Comparison of ENCODE assay signal across 10 cellular contexts in genomic region chr1:202964755-202965440, GRCh38. TPM values are rescaled to one million over a fixed set of nuclear protein-coding genes. Genes with fewer than 3 reads are reported as not detected.
DNase-seq lines count a peak whose midpoint lies in the region; ATAC-seq and TF ChIP-seq lines count a peak whose summit lies in the region.
"Had no signal": no experiment of that assay in that cellular context is flagged by ENCODE, and none has a peak within 500 bp of the region (broad histone marks: within the 10 kb centered on the region; RNA-seq: fewer than 3 reads in every experiment).

No MANE protein-coding gene starts in this region.

- no peaks in the 10 kb centered on the region for H3K36me3 ChIP-seq in smooth muscle cell (ENCODE audit: low read depth)

- no peak overlapping the region for H3K4me2 ChIP-seq in smooth muscle cell
- H3K4me2 ChIP-seq: A549 had no signal

- no peaks in the 10 kb centered on the region for H3K27me3 ChIP-seq in smooth muscle cell (ENCODE audit: low read depth)

- H3K4me1 ChIP-seq in smooth muscle cell (ENCODE audit: low read depth), result peaks cover 11% of the 10 kb centered on the region

- H4K20me1 ChIP-seq in smooth muscle cell (ENCODE audit: low read depth), result no peaks in the 10 kb centered on the region

- no peaks in the 10 kb centered on the region for H3K9me3 ChIP-seq in smooth muscle cell (replicated peaks; ENCODE audit: low read depth)
- H3K9me3 ChIP-seq: A549 had no signal

- ATAC-seq in HG03039 (IDR thresholded peaks at IDR 0.05; ENCODE audit: unreplicated experiment) (no peak), left lobe of liver (no peak)
- ATAC-seq: A549 had no signal

- no peaks in the 10 kb centered on the region for H3K79me2 ChIP-seq in smooth muscle cell (ENCODE audit: low read depth)

- H3K4me3 ChIP-seq in fibroblast of pulmonary artery (replicated peaks; ENCODE audit: low read depth, low read length) (no peak overlapping the region), smooth muscle cell (no peak overlapping the region)
- H3K4me3 ChIP-seq: A549, lung had no signal

- no peak overlapping the region for H2AFZ ChIP-seq in smooth muscle cell (ENCODE audit: low read depth)

- H3K27ac ChIP-seq in smooth muscle cell (ENCODE audit: low read depth), result peak overlapping the region; percentile 76
- H3K27ac ChIP-seq: A549 had no signal

- 87% methylated on average over 6 of the region's 6 CpGs for WGBS in smooth muscle cell (ENCODE audit: low lambda C conversion rate)

- H3K9ac ChIP-seq in smooth muscle cell (ENCODE audit: low read depth), result no peak overlapping the region

- TF ChIP-seq CTCF in fibroblast of pulmonary artery (IDR thresholded peaks at IDR 0.05; ENCODE audit: low read length, missing control alignments), result no peak
- no peak for TF ChIP-seq CTCF in smooth muscle cell (IDR thresholded peaks at IDR 0.05; ENCODE audit: borderline replicate concordance, insufficient read depth, poor library complexity, severe bottlenecking)

- DNase-seq in SIG-M5 treated with dmso at 0.1 percent for 504 hours (lab: John Stamatoyannopoulos, UW; ENCODE audit: unreplicated experiment) (peak; percentile 25), SIG-M5 (lab: John Stamatoyannopoulos, UW) (no peak), NCI-H748 treated with DMSO at 0.1 percent for 48 hours (lab: John Stamatoyannopoulos, UW) (peak; percentile 40), fibroblast of pulmonary artery (ENCODE audit: low read depth) (peak; percentile 81), smooth muscle cell (lab: John Stamatoyannopoulos, UW; ENCODE audit: unreplicated experiment) (no peak), amygdala (lab: John Stamatoyannopoulos, UW) (no peak), left lobe of liver (ENCODE audit: low spot score) (no peak)

- peaks cover 4% of the 10 kb centered on the region for H3F3A ChIP-seq in smooth muscle cell (ENCODE audit: low read depth)

RNA-seq across cellular contexts. Expression of gene CYB5R1, which starts 2.2 kb away (rescaled TPM):
- 35.1 and 37.5 TPM in 2 replicates for total RNA-seq in smooth muscle cell
- 34.7 and 59.8 TPM in 2 replicates for polyA plus RNA-seq in smooth muscle cell
- 34.7 TPM for total RNA-seq in left lobe of liver

RNA-seq across cellular contexts. Expression of gene ADIPOR1, which starts 6.8 kb away (rescaled TPM):
- total RNA-seq in smooth muscle cell (132 TPM in 2 replicates), left lobe of liver (58.9 TPM)
- polyA plus RNA-seq in smooth muscle cell, result 146 and 150 TPM in 2 replicates

RNA-seq across cellular contexts. Expression of gene KLHL12, which starts 37.9 kb away (rescaled TPM):
- total RNA-seq in smooth muscle cell (22.7 and 25.4 TPM in 2 replicates), left lobe of liver (12.3 TPM)
- polyA plus RNA-seq in smooth muscle cell, result 19.0 and 19.5 TPM in 2 replicates

RNA-seq across cellular contexts. Expression of gene TMEM183A, which starts 42.3 kb away (rescaled TPM):
- total RNA-seq in smooth muscle cell (55.0 and 68.6 TPM in 2 replicates), left lobe of liver (30.1 TPM)
- polyA plus RNA-seq in smooth muscle cell, result 54.9 and 60.4 TPM in 2 replicates

Comparison
In these comparisons a context has a peak if more than half of its experiments do, and no peak if none do; other contexts are left out.
1. DNase-seq: peak in SIG-M5 treated with dmso at 0.1 percent for 504 hours (single experiment), NCI-H748 treated with DMSO at 0.1 percent for 48 hours (single experiment) and fibroblast of pulmonary artery (single experiment); none in SIG-M5 (single experiment), smooth muscle cell (single experiment), amygdala (0 of 56) and left lobe of liver (single experiment).